ENCODE assay signal across 8 cellular contexts in genomic region chr22:19942886-19943664, GRCh38. TPM values are rescaled to one million over a fixed set of nuclear protein-coding genes. Genes with fewer than 3 reads are reported as not detected.
DNase-seq lines count a peak whose midpoint lies in the region; FAIRE-seq and TF ChIP-seq lines count a peak whose summit lies in the region.

No MANE protein-coding gene starts in this region.

- no peaks in the 10 kb centered on the region for H3K27me3 ChIP-seq in stomach

- no peak for TF ChIP-seq POLR2A in stomach (IDR thresholded peaks at IDR 0.05)

- FAIRE-seq in D721Med (lab: Jason Lieb, UNC) = no peak

- H3K36me3 ChIP-seq in stomach = no peaks in the 10 kb centered on the region

- H3K27ac ChIP-seq in stomach = peak overlapping the region; percentile 90 to 98 (median 93)

- peaks cover 45 to 91% (median 61%) of the 10 kb centered on the region in 4 donors for H3K4me1 ChIP-seq in stomach

- DNase-seq in GM10248 (ENCODE audit: extremely low spot score) (peak; percentile 22), NCI-H446 (lab: John Stamatoyannopoulos, UW) (peak; percentile 40 to 81), brain pericyte (ENCODE audit: low read depth, low spot score) (peak; percentile 63), kidney tubule cell (ENCODE audit: low spot score) (peak; percentile 84), stomach (no peak), COLO829 (ENCODE audit: low spot score) (no peak), D721Med (ENCODE audit: insufficient read length, low spot score) (no peak), NCI-H748 treated with DMSO at 0.1 percent for 48 hours (lab: John Stamatoyannopoulos, UW) (no peak)

- TF ChIP-seq EP300 in stomach (IDR thresholded peaks at IDR 0.05) = no peak

- intact Hi-C loops in stomach (cut with DNase I; ENCODE audit: low total_unique reads) = no loop called here

- POLR2A ChIA-PET in GM10248 (lab: Yijun Ruan, JAX) = no interaction called here

- TF ChIP-seq CTCF in GM10248 (IDR thresholded peaks at IDR 0.05; ENCODE audit: control extremely low read depth, extremely low read depth, low read depth, missing control alignments) (no peak), stomach (IDR thresholded peaks at IDR 0.05) (no peak), D721Med (IDR thresholded peaks at IDR 0.05; ENCODE audit: insufficient read depth, missing control alignments) (no peak)

- no peaks in the 10 kb centered on the region for H3K9me3 ChIP-seq in stomach

- H3K4me3 ChIP-seq in stomach = peak overlapping the region; percentile 61 to 86 (median 74)

- WGBS in stomach, 5 donors = 38 to 50% (median 49%) methylated on average over 10 of the region's 10 CpGs

- CTCF ChIA-PET in GM10248 (lab: Yijun Ruan, JAX) = interaction anchor here (1.0 to 2.0 kb wide), 3 partner anchors 33 to 213 kb away, joined by 4 to 10 read pairs (median 4); no protein-coding TSS in a partner anchor

RNA-seq across cellular contexts. Expression of gene TXNRD2, which starts 1.5 kb away (rescaled TPM):
- 10 to 100 TPM in 4 of 5 donors, 1 to 10 TPM in 1; 6.4 to 59.4 (median 25.3) TPM for total RNA-seq in stomach
- 10 to 100 TPM; 35.1 to 69.5 (median 57.7) TPM for polyA plus RNA-seq in stomach

RNA-seq across cellular contexts. Expression of gene COMT, which starts 1.5 kb away (rescaled TPM):
- total RNA-seq in stomach = 100 to 1,000 TPM in 2 of 5 donors, 10 to 100 TPM in 3; 25.1 to 137 (median 87.9) TPM
- 100 to 1,000 TPM; 103 to 174 (median 103) TPM for polyA plus RNA-seq in stomach

Comparison
In these comparisons a context has a peak if more than half of its experiments do, and no peak if none do; other contexts are left out.
1. DNase-seq: peak in GM10248 (single experiment), NCI-H446 (2 of 2), brain pericyte (single experiment) and kidney tubule cell (single experiment); none in stomach (single experiment), COLO829 (single experiment), D721Med (single experiment) and NCI-H748 treated with DMSO at 0.1 percent for 48 hours (single experiment).